20 cellular contexts compared by ENCODE assay signal in genomic region chr10:30462513-30462912, GRCh38. TPM values are rescaled to one million over a fixed set of nuclear protein-coding genes. Genes with fewer than 3 reads are reported as not detected.
DNase-seq lines count a peak whose midpoint lies in the region; ATAC-seq and TF ChIP-seq lines count a peak whose summit lies in the region.
"Had no signal": no experiment of that assay in that cellular context is flagged by ENCODE, and none has a peak within 500 bp of the region (broad histone marks: within the 10 kb centered on the region; RNA-seq: fewer than 3 reads in every experiment).

No MANE protein-coding gene starts in this region.

- H3K27ac ChIP-seq in left ventricle myocardium inferior (replicated peaks): peak overlapping the region; percentile 47
- no peak overlapping the region for H3K27ac ChIP-seq in right atrium auricular region
- H3K27ac ChIP-seq in esophagus muscularis mucosa (replicated peaks in 1 of 4): peak overlapping the region in 3 of 4 donors; percentile 28 to 79 (median 47)
- H3K27ac ChIP-seq in neutrophil: peak overlapping the region; percentile 87
- H3K27ac ChIP-seq: C4-2B had no signal

- H3K4me1 ChIP-seq in left ventricle myocardium inferior (peaks cover 34% of the 10 kb centered on the region), right atrium auricular region (peaks cover 0 to 12% of the 10 kb centered on the region in 2 donors), esophagus muscularis mucosa (peaks cover 27 to 67% (median 55%) of the 10 kb centered on the region in 4 donors), neutrophil (ENCODE audit: control insufficient read depth in 1 of 2, insufficient read depth in 1 of 2, low read depth in 1 of 2, low read length in 1 of 2) (peaks cover 69 to 70% of the 10 kb centered on the region in 2 experiments)

- TF ChIP-seq CTCF in left ventricle myocardium inferior (IDR thresholded peaks at IDR 0.05; ENCODE audit: borderline replicate concordance) (no peak), right atrium auricular region (IDR thresholded peaks at IDR 0.05) (no peak), esophagus muscularis mucosa (IDR thresholded peaks at IDR 0.05) (no peak), neutrophil (IDR thresholded peaks at IDR 0.05) (no peak)

- peak; percentile 25 to 33 for ATAC-seq in stimulated activated naive B cell treated with anti-CD40 and anti-IgM and Interleukin-4, amounts not matched to agents 10 μg/mL and 1 μg/mL and 100 μg/mL, for 72 hours (replicated peaks)
- ATAC-seq in HG03095 (IDR thresholded peaks at IDR 0.05; ENCODE audit: unreplicated experiment): no peak
- ATAC-seq: Right ventricle myocardium inferior had no signal

- H3K27me3 Mint-ChIP-seq in stimulated activated naive B cell treated with anti-CD40 and anti-IgM and Interleukin-4, amounts not matched to agents 10 μg/mL and 1 μg/mL and 100 μg/mL, for 72 hours: no peaks in the 10 kb centered on the region
- H3K27me3 Mint-ChIP-seq: CD8-positive, alpha-beta memory T cell had no signal

- H3K9me3 ChIP-seq in left ventricle myocardium inferior (replicated peaks) (no peaks in the 10 kb centered on the region), right atrium auricular region (no peaks in the 10 kb centered on the region), esophagus muscularis mucosa (no peaks in the 10 kb centered on the region), neutrophil (no peaks in the 10 kb centered on the region)

- no peak overlapping the region for H3K4me3 Mint-ChIP-seq in stimulated activated naive B cell treated with anti-CD40 and anti-IgM and Interleukin-4, amounts not matched to agents 10 μg/mL and 1 μg/mL and 100 μg/mL, for 72 hours
- H3K4me3 Mint-ChIP-seq: CD8-positive, alpha-beta memory T cell had no signal

- no peak for TF ChIP-seq EP300 in esophagus muscularis mucosa (IDR thresholded peaks at IDR 0.05)

- intact Hi-C loops in left ventricle myocardium inferior (cut with micrococcal nuclease) (no loop called here), esophagus muscularis mucosa (cut with DNase I) (no loop called here)

- H3K27me3 ChIP-seq in left ventricle myocardium inferior (ENCODE audit: low read depth): no peaks in the 10 kb centered on the region
- H3K27me3 ChIP-seq in right atrium auricular region: no peaks in the 10 kb centered on the region
- no peaks in the 10 kb centered on the region for H3K27me3 ChIP-seq in esophagus muscularis mucosa
- no peaks in the 10 kb centered on the region for H3K27me3 ChIP-seq in neutrophil

- WGBS in esophagus muscularis mucosa: 75% methylated on average over 4 of the region's 4 CpGs

- H3K36me3 Mint-ChIP-seq in stimulated activated naive B cell treated with anti-CD40 and anti-IgM and Interleukin-4, amounts not matched to agents 10 μg/mL and 1 μg/mL and 100 μg/mL, for 72 hours: peaks cover 22 to 29% of the 10 kb centered on the region in 2 donors

- no peak overlapping the region for H3K4me3 ChIP-seq in left ventricle myocardium inferior
- no peak overlapping the region for H3K4me3 ChIP-seq in right atrium auricular region
- no peak overlapping the region for H3K4me3 ChIP-seq in esophagus muscularis mucosa
- H3K4me3 ChIP-seq in neutrophil (ENCODE audit: low read depth in 1 of 2, low read length in 1 of 2): no peak overlapping the region

- H3K36me3 ChIP-seq in left ventricle myocardium inferior: peaks cover 54% of the 10 kb centered on the region
- H3K36me3 ChIP-seq in right atrium auricular region: peaks cover 51% of the 10 kb centered on the region
- peaks cover 27 to 55% (median 48%) of the 10 kb centered on the region in 4 donors for H3K36me3 ChIP-seq in esophagus muscularis mucosa
- H3K36me3 ChIP-seq in neutrophil: peaks cover 48% of the 10 kb centered on the region

- no peak for TF ChIP-seq POLR2A in esophagus muscularis mucosa (IDR thresholded peaks at IDR 0.05; ENCODE audit: low read depth)

- peak overlapping the region; percentile 37 for H3K27ac Mint-ChIP-seq in stimulated activated naive B cell treated with anti-CD40 and anti-IgM and Interleukin-4, amounts not matched to agents 10 μg/mL and 1 μg/mL and 100 μg/mL, for 72 hours

- peaks cover 27 to 63% of the 10 kb centered on the region in 2 donors for H3K4me1 Mint-ChIP-seq in stimulated activated naive B cell treated with anti-CD40 and anti-IgM and Interleukin-4, amounts not matched to agents 10 μg/mL and 1 μg/mL and 100 μg/mL, for 72 hours

- H3K9me3 Mint-ChIP-seq in stimulated activated naive B cell treated with anti-CD40 and anti-IgM and Interleukin-4, amounts not matched to agents 10 μg/mL and 1 μg/mL and 100 μg/mL, for 72 hours: no peaks in the 10 kb centered on the region
- H3K9me3 Mint-ChIP-seq: CD8-positive, alpha-beta memory T cell had no signal

- no peak for DNase-seq in left ventricle myocardium inferior
- DNase-seq in right atrium auricular region (ENCODE audit: low spot score): no peak
- DNase-seq in esophagus muscularis mucosa (ENCODE audit: extremely low spot score): no peak
- no peak for DNase-seq in stimulated activated naive B cell treated with anti-CD40 and anti-IgM and Interleukin-4, amounts not matched to agents 10 μg/mL and 1 μg/mL and 100 μg/mL, for 72 hours
- no peak for DNase-seq in central memory CD4-positive, alpha-beta T cell
- no peak for DNase-seq in activated CD8-positive, alpha-beta memory T cell treated with anti-CD3 and anti-CD28 coated beads, Interleukin-2, amount 50 U/mL, for 48 hours
- DNase-seq: 8988T; AML-193; Calu3; CD8-positive, alpha-beta memory T cell; DMS153; KG1; NCI-H1092 treated with DMSO at 0.1 percent for 48 hours; NCI-H1436 treated with DMSO at 0.1 percent for 48 hours; NCI-H1930; NCI-H524 treated with DMSO at 0.1 percent for 48 hours had no signal

RNA-seq across cellular contexts. Expression of gene MAP3K8, which starts 28.5 kb away (rescaled TPM):
- total RNA-seq in left ventricle myocardium inferior: 7.0 TPM
- total RNA-seq in right atrium auricular region: 10 to 100 TPM; 10.6 to 18.9 TPM
- total RNA-seq in esophagus muscularis mucosa: 10 to 100 TPM; 18.7 to 74.2 (median 24.1) TPM

Comparison
In these comparisons a context has a peak if more than half of its experiments do, and no peak if none do; other contexts are left out.
1. H3K27ac ChIP-seq: peak in left ventricle myocardium inferior (single experiment), esophagus muscularis mucosa (3 of 4) and neutrophil (single experiment); none in right atrium auricular region (0 of 2).